Comparison of ENCODE assay signal across 8 cellular contexts in the genomic region with DNA sequence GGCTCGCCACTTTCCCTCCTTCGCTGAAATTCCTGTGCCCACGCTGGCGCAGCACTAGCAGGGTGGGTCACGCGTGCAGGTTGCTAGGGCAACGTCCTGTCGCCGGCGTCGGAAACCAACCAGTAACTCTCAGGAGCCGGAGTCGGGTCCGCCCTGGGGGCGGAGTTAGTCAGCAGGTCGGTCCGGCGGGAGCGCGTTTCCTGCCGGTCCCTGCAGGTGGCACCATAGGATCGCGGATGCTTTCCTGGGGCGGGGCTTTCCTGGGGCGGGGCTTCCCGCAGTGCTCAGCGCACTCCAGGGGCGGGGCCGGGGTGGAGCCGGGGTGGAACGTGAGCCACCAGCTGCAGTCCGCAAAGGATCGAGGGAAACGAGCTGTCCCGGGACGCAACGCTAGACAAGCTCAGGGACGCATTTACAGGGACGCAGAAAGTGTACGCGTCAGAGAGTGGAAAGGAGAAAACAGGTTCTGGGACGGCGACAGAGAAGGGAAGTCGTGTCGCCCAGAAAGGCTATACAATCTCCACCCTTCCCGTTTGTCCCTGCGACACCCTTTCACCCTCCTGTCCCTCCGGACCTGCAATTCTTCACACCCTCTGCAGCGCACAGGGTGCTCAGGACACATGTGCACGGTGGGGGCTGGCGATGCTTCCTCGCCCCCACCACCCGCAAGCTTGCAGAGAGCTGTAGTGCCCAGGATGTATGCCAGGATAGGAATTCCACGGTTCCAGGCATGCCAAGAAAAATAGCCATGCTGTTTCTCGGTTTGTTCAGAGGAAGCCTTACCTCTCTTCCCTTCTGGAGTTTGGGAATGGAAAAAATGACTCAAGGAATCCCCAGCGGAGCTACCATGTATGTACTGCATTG. TPM values are rescaled to one million over a fixed set of nuclear protein-coding genes. Genes with fewer than 3 reads are reported as not detected.
A peak's percentile ranks its signal among the peaks of the same experiment; 100 is the strongest.
DNase-seq lines count a peak whose midpoint lies in the region; ATAC-seq and TF ChIP-seq lines count a peak whose summit lies in the region.

No MANE protein-coding gene starts in this region.

- peaks cover 24% of the 10 kb centered on the region for H3K27me3 Mint-ChIP-seq in activated T-cell treated with anti-CD3 and anti-CD28 coated beads, Interleukin-2, amount 50 U/mL, for 4 hours (ENCODE audit: low read depth)

- DNase-seq in DMS53 (lab: John Stamatoyannopoulos, UW), result peak; percentile 99
- peak; percentile 98 for DNase-seq in activated T-cell treated with anti-CD3 and anti-CD28 coated beads, Interleukin-2, amount 50 U/mL, for 4 hours
- peak; percentile 98 for DNase-seq in stimulated activated CD8-positive, alpha-beta memory T cell treated with anti-CD3 and anti-CD28 coated beads, Interleukin-4, amount 100 ng/mL, for 48 hours

- TF ChIP-seq CTCF in KMS-11 (conservative IDR thresholded peaks at IDR 0.05; ENCODE audit: low read depth, low read length), result peak; percentile 64

- H3K9me3 Mint-ChIP-seq in activated T-cell treated with anti-CD3 and anti-CD28 coated beads, Interleukin-2, amount 50 U/mL, for 4 hours, result no peaks in the 10 kb centered on the region

- H3K4me1 ChIP-seq in KMS-11 (ENCODE audit: low read depth, poor library complexity, severe bottlenecking) (peaks cover 28% of the 10 kb centered on the region), esophagus (ENCODE audit: control insufficient read depth in 2 of 2, insufficient read depth in 2 of 2, low read length in 1 of 2) (peaks cover 10 to 26% of the 10 kb centered on the region in 2 donors), muscle layer of colon (ENCODE audit: insufficient read depth, low read length) (peaks cover 32% of the 10 kb centered on the region)

- ATAC-seq in GM21786 (IDR thresholded peaks at IDR 0.05; ENCODE audit: unreplicated experiment), result peak; percentile 71
- peak; percentile 89 to 92 for ATAC-seq in activated T-cell treated with anti-CD3 and anti-CD28 coated beads, Interleukin-2, amount 50 U/mL, for 4 hours

- H3K9me3 ChIP-seq in esophagus (ENCODE audit: control insufficient read depth in 2 of 2, insufficient read depth in 1 of 2, low read depth in 1 of 2, low read length in 1 of 2) (no peaks in the 10 kb centered on the region), muscle layer of colon (ENCODE audit: low read length) (no peaks in the 10 kb centered on the region)

- H3K36me3 Mint-ChIP-seq in activated T-cell treated with anti-CD3 and anti-CD28 coated beads, Interleukin-2, amount 50 U/mL, for 4 hours (ENCODE audit: insufficient read depth), result no peaks in the 10 kb centered on the region

- H3K4me2 ChIP-seq in KMS-11, result peak overlapping the region; percentile 85

- WGBS in esophagus, 2 donors, result 1% methylated on average over 52 to 56 of the region's 56 CpGs

- H3K36me3 ChIP-seq in KMS-11 (ENCODE audit: insufficient read depth) (no peaks in the 10 kb centered on the region), esophagus (ENCODE audit: control insufficient read depth in 2 of 2, insufficient read depth in 2 of 2, low read length in 1 of 2) (no peaks in the 10 kb centered on the region), muscle layer of colon (ENCODE audit: insufficient read depth, low read length) (no peaks in the 10 kb centered on the region)

- H2AFZ ChIP-seq in KMS-11 (ENCODE audit: low read depth), result peak overlapping the region; percentile 93

- H3K27me3 ChIP-seq in KMS-11 (ENCODE audit: insufficient read depth, low read depth) (no peaks in the 10 kb centered on the region), esophagus (ENCODE audit: control insufficient read depth in 1 of 2, insufficient read depth in 2 of 2, low read length in 2 of 2) (no peaks in the 10 kb centered on the region), muscle layer of colon (ENCODE audit: control insufficient read depth in 1 of 2, insufficient read depth in 2 of 2, low read length in 2 of 2) (peaks cover 0 to 12% of the 10 kb centered on the region in 2 donors)

- peaks cover 33% of the 10 kb centered on the region for H3K4me1 Mint-ChIP-seq in activated T-cell treated with anti-CD3 and anti-CD28 coated beads, Interleukin-2, amount 50 U/mL, for 4 hours (ENCODE audit: low read depth)

- no peak overlapping the region for H3K4me3 ChIP-seq in KMS-11 (IDR thresholded peaks at IDR 0.05; ENCODE audit: insufficient read depth, low read depth, low read length)
- peak overlapping the region; percentile 40 to 41 for H3K4me3 ChIP-seq in esophagus (ENCODE audit: low read depth in 1 of 2, low read length in 2 of 2)
- H3K4me3 ChIP-seq in muscle layer of colon (ENCODE audit: low read depth in 1 of 2, low read length in 2 of 2), result peak overlapping the region; percentile 67 to 76

- H3K79me2 ChIP-seq in KMS-11 (ENCODE audit: insufficient read depth, low read depth), result no peaks in the 10 kb centered on the region

- no peaks in the 10 kb centered on the region for H4K20me1 ChIP-seq in KMS-11 (ENCODE audit: insufficient read depth)

- H3K9ac ChIP-seq in KMS-11, result no peak overlapping the region
- H3K9ac ChIP-seq in muscle layer of colon (ENCODE audit: low read length), result peak overlapping the region; percentile 40

- H3K4me3 Mint-ChIP-seq in activated T-cell treated with anti-CD3 and anti-CD28 coated beads, Interleukin-2, amount 50 U/mL, for 4 hours, result peak overlapping the region; percentile 83

- no peak overlapping the region; the same call in 1 of the 2 replicates for H3K27ac ChIP-seq in KMS-11
- H3K27ac ChIP-seq in esophagus (ENCODE audit: low read depth in 2 of 2, low read length in 1 of 2), result peak overlapping the region; percentile 81 to 91
- H3K27ac ChIP-seq in muscle layer of colon (ENCODE audit: low read depth, low read length), result peak overlapping the region; percentile 60

TF ChIP-seq in PFSK-1, 5 proteins besides CTCF, POLR2A, EP300 and RAD21:
- TF ChIP-seq TAF1 (IDR thresholded peaks at IDR 0.05; ENCODE audit: borderline replicate concordance, insufficient read depth, low read length), result no peak
- TF ChIP-seq, protein P1, sequence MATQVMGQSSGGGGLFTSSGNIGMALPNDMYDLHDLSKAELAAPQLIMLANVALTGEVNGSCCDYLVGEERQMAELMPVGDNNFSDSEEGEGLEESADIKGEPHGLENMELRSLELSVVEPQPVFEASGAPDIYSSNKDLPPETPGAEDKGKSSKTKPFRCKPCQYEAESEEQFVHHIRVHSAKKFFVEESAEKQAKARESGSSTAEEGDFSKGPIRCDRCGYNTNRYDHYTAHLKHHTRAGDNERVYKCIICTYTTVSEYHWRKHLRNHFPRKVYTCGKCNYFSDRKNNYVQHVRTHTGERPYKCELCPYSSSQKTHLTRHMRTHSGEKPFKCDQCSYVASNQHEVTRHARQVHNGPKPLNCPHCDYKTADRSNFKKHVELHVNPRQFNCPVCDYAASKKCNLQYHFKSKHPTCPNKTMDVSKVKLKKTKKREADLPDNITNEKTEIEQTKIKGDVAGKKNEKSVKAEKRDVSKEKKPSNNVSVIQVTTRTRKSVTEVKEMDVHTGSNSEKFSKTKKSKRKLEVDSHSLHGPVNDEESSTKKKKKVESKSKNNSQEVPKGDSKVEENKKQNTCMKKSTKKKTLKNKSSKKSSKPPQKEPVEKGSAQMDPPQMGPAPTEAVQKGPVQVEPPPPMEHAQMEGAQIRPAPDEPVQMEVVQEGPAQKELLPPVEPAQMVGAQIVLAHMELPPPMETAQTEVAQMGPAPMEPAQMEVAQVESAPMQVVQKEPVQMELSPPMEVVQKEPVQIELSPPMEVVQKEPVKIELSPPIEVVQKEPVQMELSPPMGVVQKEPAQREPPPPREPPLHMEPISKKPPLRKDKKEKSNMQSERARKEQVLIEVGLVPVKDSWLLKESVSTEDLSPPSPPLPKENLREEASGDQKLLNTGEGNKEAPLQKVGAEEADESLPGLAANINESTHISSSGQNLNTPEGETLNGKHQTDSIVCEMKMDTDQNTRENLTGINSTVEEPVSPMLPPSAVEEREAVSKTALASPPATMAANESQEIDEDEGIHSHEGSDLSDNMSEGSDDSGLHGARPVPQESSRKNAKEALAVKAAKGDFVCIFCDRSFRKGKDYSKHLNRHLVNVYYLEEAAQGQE (IDR thresholded peaks at IDR 0.05; ENCODE audit: insufficient read depth in 1 of 2, low read depth in 2 of 2, low read length in 2 of 2), result no peak
- peak; percentile 90; the same call in 1 of the 2 replicates for TF ChIP-seq SIN3A (IDR thresholded peaks at IDR 0.05; ENCODE audit: borderline replicate concordance, insufficient read depth, low read length)
- TF ChIP-seq FOXP2 (optimal IDR thresholded peaks at IDR 0.05; ENCODE audit: borderline replicate concordance, extremely low read depth, extremely low read length, insufficient read depth), result peak; percentile 86
- peak; percentile 49; the same call in 1 of the 2 replicates for TF ChIP-seq POLR2AphosphoS5 (IDR thresholded peaks at IDR 0.05; ENCODE audit: low read depth, low read length)

RNA-seq across cellular contexts. Expression of a gene that starts 12.3 kb away (rescaled TPM):
- 1.1 TPM for polyA plus RNA-seq in PFSK-1 (2012; ENCODE audit: insufficient read length, low read depth)
- total RNA-seq in activated T-cell treated with anti-CD3 and anti-CD28 coated beads, Interleukin-2, amount 50 U/mL, for 4 hours, result 1 to 10 TPM; 2.6 to 3.9 (median 3.2) TPM
- polyA plus RNA-seq in esophagus, result 10 to 100 TPM in 1 of 2 donors, 1 to 10 TPM in 1; 8.4 to 12.9 TPM

RNA-seq across cellular contexts. Expression of a gene that starts 22.9 kb away (rescaled TPM):
- 352 TPM for polyA plus RNA-seq in PFSK-1 (2012; ENCODE audit: insufficient read length, low read depth)
- total RNA-seq in activated T-cell treated with anti-CD3 and anti-CD28 coated beads, Interleukin-2, amount 50 U/mL, for 4 hours, result 100 to 1,000 TPM in 2 of 3 donors, 10 to 100 TPM in 1; 93.1 to 123 (median 109) TPM
- 10 to 100 TPM; 39.4 to 45.7 TPM for polyA plus RNA-seq in esophagus

RNA-seq across cellular contexts. Expression of a gene that starts 54.4 kb away (rescaled TPM):
- polyA plus RNA-seq in PFSK-1 (2012; ENCODE audit: insufficient read length, low read depth), result 122 TPM
- 100 to 1,000 TPM; 145 to 159 (median 156) TPM for total RNA-seq in activated T-cell treated with anti-CD3 and anti-CD28 coated beads, Interleukin-2, amount 50 U/mL, for 4 hours
- 100 to 1,000 TPM; 103 to 217 TPM for polyA plus RNA-seq in esophagus
